Comparison of ENCODE assay signal across 22 cellular contexts in the genomic region with DNA sequence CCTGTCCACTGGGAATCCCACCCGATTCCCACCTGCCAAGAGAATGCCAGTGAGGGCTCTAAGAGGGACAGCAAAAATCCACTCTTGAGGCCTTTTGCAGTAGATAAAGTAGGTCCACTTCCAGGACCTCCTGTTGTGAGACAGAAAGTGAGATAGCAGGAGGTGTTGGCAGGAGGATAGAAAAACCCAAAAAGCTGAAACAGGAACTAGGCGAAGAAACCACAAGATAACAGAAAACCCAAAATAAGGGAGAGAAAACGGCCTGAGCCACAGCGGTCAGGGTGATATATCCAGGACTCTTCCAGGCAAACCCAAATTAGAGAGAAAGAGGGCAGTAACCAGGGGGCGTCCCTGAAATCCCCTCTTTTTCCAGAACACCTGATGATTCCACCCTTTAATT.
A peak's percentile ranks its signal among the peaks of the same experiment; 100 is the strongest.
DNase-seq lines count a peak whose midpoint lies in the region; ATAC-seq and TF ChIP-seq lines count a peak whose summit lies in the region.
"Had no signal": no experiment of that assay in that cellular context is flagged by ENCODE, and none has a peak within 500 bp of the region (broad histone marks: within the 10 kb centered on the region; RNA-seq: fewer than 3 reads in every experiment).

No MANE protein-coding gene starts in this region.

- no peaks in the 10 kb centered on the region for H3K36me3 ChIP-seq in MM.1S (replicated peaks; ENCODE audit: insufficient read depth, low read length)
- H3K36me3 ChIP-seq: gastrocnemius medialis, tibial artery had no signal

- H3K9me2 ChIP-seq in MM.1S (replicated peaks; ENCODE audit: insufficient read depth, low read length): no peaks in the 10 kb centered on the region

- peaks cover 18% of the 10 kb centered on the region for H3K4me1 ChIP-seq in MM.1S (ENCODE audit: low read length)
- H3K4me1 ChIP-seq: gastrocnemius medialis had no signal

- no peak for TF ChIP-seq CTCF in MM.1S (IDR thresholded peaks at IDR 0.05; ENCODE audit: low read length)

- H3K9me3 Mint-ChIP-seq in naive B cell: peaks cover 7 to 17% (median 13%) of the 10 kb centered on the region in 7 donors
- H3K9me3 Mint-ChIP-seq in activated T-cell treated with anti-CD3 and anti-CD28 coated beads, Interleukin-2, amount 50 U/mL, for 72 hours: peaks cover 6 to 8% of the 10 kb centered on the region in 2 donors

- H3K4me3 ChIP-seq in MM.1S (ENCODE audit: low read length): no peak overlapping the region
- H3K4me3 ChIP-seq: gastrocnemius medialis, SK-N-MC, tibial artery had no signal

- ATAC-seq in naive B cell (ENCODE audit: low read depth in 2 of 2) (no peak), GM18909 (IDR thresholded peaks at IDR 0.05; ENCODE audit: poor library complexity, unreplicated experiment) (no peak), HG02885 (IDR thresholded peaks at IDR 0.05; ENCODE audit: poor library complexity, unreplicated experiment) (no peak)
- ATAC-seq in activated T-cell treated with anti-CD3 and anti-CD28 coated beads, Interleukin-2, amount 50 U/mL, for 72 hours (replicated peaks in 1 of 2): no peak
- ATAC-seq: gastrocnemius medialis; naive thymus-derived CD4-positive, alpha-beta T cell had no signal

- no peaks in the 10 kb centered on the region for H3F3A ChIP-seq in MM.1S (ENCODE audit: insufficient read depth, low read length)

- peak overlapping the region; percentile 11 to 89 (median 58) for H3K27ac Mint-ChIP-seq in naive B cell
- no peak overlapping the region for H3K27ac Mint-ChIP-seq in activated T-cell treated with anti-CD3 and anti-CD28 coated beads, Interleukin-2, amount 50 U/mL, for 72 hours
- H3K27ac Mint-ChIP-seq: activated naive CD8-positive, alpha-beta T cell treated with anti-CD3 and anti-CD28 coated beads for 36 hours; H9; memory B cell; stimulated activated effector memory CD8-positive, alpha-beta T cell treated with anti-CD3 and anti-CD28 coated beads, Interleukin-12 subunit alpha, Interleukin-12 subunit beta, amount 100 ng/mL, for 72 hours had no signal

- peaks cover 0 to 4% (median 0%) of the 10 kb centered on the region in 3 donors for H3K27me3 Mint-ChIP-seq in naive B cell
- peaks cover 5% of the 10 kb centered on the region for H3K27me3 Mint-ChIP-seq in activated T-cell treated with anti-CD3 and anti-CD28 coated beads, Interleukin-2, amount 50 U/mL, for 72 hours (ENCODE audit: low read depth)
- H3K27me3 Mint-ChIP-seq: activated naive CD8-positive, alpha-beta T cell treated with anti-CD3 and anti-CD28 coated beads for 36 hours had no signal

- no peak overlapping the region for H2AFZ ChIP-seq in MM.1S (ENCODE audit: low read length)

- H3K9ac ChIP-seq in MM.1S (ENCODE audit: low read length): no peak overlapping the region

- DNase-seq in GF-D8 (lab: John Stamatoyannopoulos, UW): peak; percentile 37
- DNase-seq in MM.1S: peak; percentile 20
- peak; percentile 40 for DNase-seq in SKM-1 (lab: John Stamatoyannopoulos, UW; ENCODE audit: unreplicated experiment)
- no peak for DNase-seq in naive B cell
- no peak for DNase-seq in activated T-cell treated with anti-CD3 and anti-CD28 coated beads, Interleukin-2, amount 50 U/mL, for 72 hours
- DNase-seq: activated CD4-positive, alpha-beta T cell treated with anti-CD3 and anti-CD28 coated beads for 1 hour; activated naive CD8-positive, alpha-beta T cell treated with anti-CD3 and anti-CD28 coated beads for 36 hours; COR-L47; effector CD4-positive, alpha-beta T cell; erythroblast; gastrocnemius medialis; H9; naive thymus-derived CD4-positive, alpha-beta T cell; NCI-H1417 treated with DMSO at 0.1 percent for 48 hours; NCI-H526; T-helper 9 cell had no signal

- peaks cover 13 to 22% (median 18%) of the 10 kb centered on the region in 3 donors for H3K4me1 Mint-ChIP-seq in naive B cell
- peaks cover 7% of the 10 kb centered on the region for H3K4me1 Mint-ChIP-seq in activated T-cell treated with anti-CD3 and anti-CD28 coated beads, Interleukin-2, amount 50 U/mL, for 72 hours (ENCODE audit: low read depth)

- no peaks in the 10 kb centered on the region for H3K9me3 ChIP-seq in MM.1S (replicated peaks; ENCODE audit: insufficient read depth, low read length)
- H3K9me3 ChIP-seq: gastrocnemius medialis had no signal

- H3K79me2 ChIP-seq in MM.1S (ENCODE audit: low read length): no peaks in the 10 kb centered on the region

- H3K36me3 Mint-ChIP-seq in naive B cell: peaks cover 6 to 11% of the 10 kb centered on the region in 2 donors
- peaks cover 1 to 3% of the 10 kb centered on the region in 2 donors for H3K36me3 Mint-ChIP-seq in activated T-cell treated with anti-CD3 and anti-CD28 coated beads, Interleukin-2, amount 50 U/mL, for 72 hours (ENCODE audit: insufficient read depth in 2 of 2)
- H3K36me3 Mint-ChIP-seq: stimulated activated effector memory CD8-positive, alpha-beta T cell treated with anti-CD3 and anti-CD28 coated beads, Interleukin-12 subunit alpha, Interleukin-12 subunit beta, amount 100 ng/mL, for 72 hours had no signal

- H3K4me2 ChIP-seq in MM.1S (ENCODE audit: low read depth, low read length): peak overlapping the region; percentile 49

- peak overlapping the region in 2 of 8 donors; percentile 30 to 56 for H3K4me3 Mint-ChIP-seq in naive B cell
- H3K4me3 Mint-ChIP-seq in activated T-cell treated with anti-CD3 and anti-CD28 coated beads, Interleukin-2, amount 50 U/mL, for 72 hours: no peak overlapping the region
- H3K4me3 Mint-ChIP-seq: activated naive CD8-positive, alpha-beta T cell treated with anti-CD3 and anti-CD28 coated beads for 36 hours; H9; memory B cell; stimulated activated effector memory CD8-positive, alpha-beta T cell treated with anti-CD3 and anti-CD28 coated beads, Interleukin-12 subunit alpha, Interleukin-12 subunit beta, amount 100 ng/mL, for 72 hours had no signal

- H3K27me3 ChIP-seq in MM.1S (replicated peaks; ENCODE audit: insufficient read depth, low read length): no peaks in the 10 kb centered on the region
- H3K27me3 ChIP-seq: gastrocnemius medialis, tibial artery had no signal

- no peaks in the 10 kb centered on the region for H4K20me1 ChIP-seq in MM.1S (ENCODE audit: insufficient read depth, low read length)

- H3K27ac ChIP-seq in MM.1S (ENCODE audit: low read length): no peak overlapping the region
- H3K27ac ChIP-seq: gastrocnemius medialis, SK-N-MC, tibial artery had no signal

Comparison
In these comparisons a context has a peak if more than half of its experiments do, and no peak if none do; other contexts are left out.
1. DNase-seq: peak in GF-D8 (single experiment), MM.1S (single experiment) and SKM-1 (single experiment); none in naive B cell (single experiment) and activated T-cell treated with anti-CD3 and anti-CD28 coated beads, Interleukin-2, amount 50 U/mL, for 72 hours (0 of 2).